Comparison of ENCODE assay signal across 8 cellular contexts in genomic region chr10:123043409-123043925, GRCh38. TPM values are rescaled to one million over a fixed set of nuclear protein-coding genes. Genes with fewer than 3 reads are reported as not detected.
DNase-seq lines count a peak whose midpoint lies in the region; ATAC-seq, FAIRE-seq and TF ChIP-seq lines count a peak whose summit lies in the region.

No MANE protein-coding gene starts in this region.

- H3K4me1 ChIP-seq in Karpas-422 (ENCODE audit: low read length) (peaks cover 34% of the 10 kb centered on the region), Peyer's patch (no peaks in the 10 kb centered on the region), small intestine (ENCODE audit: control insufficient read depth in 2 of 2, insufficient read depth in 1 of 2, low read depth in 1 of 2, low read length in 1 of 2) (no peaks in the 10 kb centered on the region)

- H3K4me3 ChIP-seq in Karpas-422 (ENCODE audit: low read length) (no peak overlapping the region), Peyer's patch (no peak overlapping the region), small intestine (ENCODE audit: low read depth in 1 of 2, low read length in 2 of 2) (no peak overlapping the region)

- H3K9me2 ChIP-seq in Karpas-422 (replicated peaks; ENCODE audit: insufficient read depth, low read length): no peaks in the 10 kb centered on the region

- no peaks in the 10 kb centered on the region for H3K27me3 ChIP-seq in Karpas-422 (ENCODE audit: low read length)
- no peaks in the 10 kb centered on the region for H3K27me3 ChIP-seq in Peyer's patch
- H3K27me3 ChIP-seq in small intestine (ENCODE audit: control insufficient read depth in 2 of 2, insufficient read depth in 2 of 2, low read length in 2 of 2): no peaks in the 10 kb centered on the region

- no peak overlapping the region for H3K27ac Mint-ChIP-seq in activated naive CD4-positive, alpha-beta T cell treated with anti-CD3 and anti-CD28 coated beads, Interleukin-2, amount 50 U/mL, for 72 hours

- TF ChIP-seq POLR2A in Peyer's patch (IDR thresholded peaks at IDR 0.05): no peak

- H3K36me3 ChIP-seq in Karpas-422 (ENCODE audit: insufficient read depth, low read length) (no peaks in the 10 kb centered on the region), Peyer's patch (peaks cover 0 to 11% (median 0%) of the 10 kb centered on the region in 3 donors), small intestine (ENCODE audit: control insufficient read depth in 2 of 2, insufficient read depth in 2 of 2, low read length in 2 of 2) (peaks cover 5 to 10% of the 10 kb centered on the region in 2 donors)

- intact Hi-C loops in left ventricle myocardium superior (cut with micrococcal nuclease): no loop called here

- 5 to 7% (median 6%) methylated on average over 5 of the region's 5 CpGs for WGBS in small intestine, 3 donors

- DNase-seq in DMS 273 (lab: John Stamatoyannopoulos, UW; ENCODE audit: unreplicated experiment): peak; percentile 76
- DNase-seq in Karpas-422: peak; percentile 91
- DNase-seq in Peyer's patch: peak in 1 of 3 donors; percentile 61
- DNase-seq in activated naive CD4-positive, alpha-beta T cell treated with anti-CD3 and anti-CD28 coated beads, Interleukin-2, amount 50 U/mL, for 72 hours (ENCODE audit: low spot score in 2 of 2): peak in 1 of 2 donors; percentile 22
- no peak for DNase-seq in left ventricle myocardium superior
- DNase-seq in small intestine: peak; percentile 66
- no peak for DNase-seq in GOT3 (lab: John Stamatoyannopoulos, UW)

- H3K36me3 Mint-ChIP-seq in activated naive CD4-positive, alpha-beta T cell treated with anti-CD3 and anti-CD28 coated beads, Interleukin-2, amount 50 U/mL, for 72 hours: no peaks in the 10 kb centered on the region

- ATAC-seq in GM21423 (IDR thresholded peaks at IDR 0.05; ENCODE audit: unreplicated experiment): peak; percentile 59
- peak; percentile 49 to 70 for ATAC-seq in activated naive CD4-positive, alpha-beta T cell treated with anti-CD3 and anti-CD28 coated beads, Interleukin-2, amount 50 U/mL, for 72 hours
- peak; percentile 31 for ATAC-seq in left ventricle myocardium superior

- H3K79me2 ChIP-seq in Karpas-422 (ENCODE audit: low read length): no peaks in the 10 kb centered on the region

- no peak for FAIRE-seq in small intestine (lab: Jason Lieb, UNC)

- no peak overlapping the region for H3K9ac ChIP-seq in Karpas-422 (ENCODE audit: low read length)

- no peak overlapping the region for H2AFZ ChIP-seq in Karpas-422 (ENCODE audit: low read length)

- TF ChIP-seq CTCF in Peyer's patch (IDR thresholded peaks at IDR 0.05): peak in 4 of 6 experiments; percentile 65 to 72 (median 68)

- no peaks in the 10 kb centered on the region for H4K20me1 ChIP-seq in Karpas-422 (ENCODE audit: insufficient read depth, low read depth, low read length)

- H3K27ac ChIP-seq in Karpas-422 (ENCODE audit: low read length): no peak overlapping the region
- no peak overlapping the region for H3K27ac ChIP-seq in Peyer's patch
- H3K27ac ChIP-seq in small intestine (ENCODE audit: low read depth in 1 of 2, low read length in 1 of 2): no peak overlapping the region

- no peaks in the 10 kb centered on the region for H3K9me3 ChIP-seq in Karpas-422 (ENCODE audit: low read length)
- no peaks in the 10 kb centered on the region for H3K9me3 ChIP-seq in Peyer's patch
- H3K9me3 ChIP-seq in small intestine (ENCODE audit: control insufficient read depth, low read depth): no peaks in the 10 kb centered on the region

- H3K4me2 ChIP-seq in Karpas-422 (ENCODE audit: low read depth, low read length, poor library complexity, severe bottlenecking): no peak overlapping the region

- H3K9me3 Mint-ChIP-seq in activated naive CD4-positive, alpha-beta T cell treated with anti-CD3 and anti-CD28 coated beads, Interleukin-2, amount 50 U/mL, for 72 hours: no peaks in the 10 kb centered on the region

RNA-seq across cellular contexts. Expression of gene ACADSB, which starts 34.7 kb away (rescaled TPM):
- 5.8 and 7.8 TPM in 2 replicates for total RNA-seq in Karpas-422 (2014; rRNA removed; shearing (Covaris generic); ENCODE audit: low replicate concordance)
- total RNA-seq in Peyer's patch: 10 to 100 TPM in 2 of 4 donors, 1 to 10 TPM in 2; 9.1 to 14.2 (median 10.2) TPM
- total RNA-seq in activated naive CD4-positive, alpha-beta T cell treated with anti-CD3 and anti-CD28 coated beads, Interleukin-2, amount 50 U/mL, for 72 hours: 10 to 100 TPM; 16.8 to 25.1 TPM
- 99.5 TPM for total RNA-seq in left ventricle myocardium superior
- 10 to 100 TPM in 2 of 3 donors, 1 to 10 TPM in 1; 7.7 to 26.4 (median 12.4) TPM for polyA plus RNA-seq in small intestine

RNA-seq across cellular contexts. Expression of gene IKZF5, which starts 34.9 kb away (rescaled TPM):
- total RNA-seq in Karpas-422 (2014; rRNA removed; shearing (Covaris generic); ENCODE audit: low replicate concordance): 5.4 and 14.8 TPM in 2 replicates
- total RNA-seq in Peyer's patch (1 to 10 TPM; 7.4 to 9.5 (median 8.1) TPM), left ventricle myocardium superior (10.8 TPM)
- 10 to 100 TPM; 20.2 to 24.6 TPM for total RNA-seq in activated naive CD4-positive, alpha-beta T cell treated with anti-CD3 and anti-CD28 coated beads, Interleukin-2, amount 50 U/mL, for 72 hours
- 10 to 100 TPM in 1 of 3 donors, 1 to 10 TPM in 2; 5.1 to 17.0 (median 7.0) TPM for polyA plus RNA-seq in small intestine

Comparison
In these comparisons a context has a peak if more than half of its experiments do, and no peak if none do; other contexts are left out.
1. DNase-seq: peak in DMS 273 (single experiment), Karpas-422 (single experiment) and small intestine (single experiment); none in left ventricle myocardium superior (single experiment) and GOT3 (single experiment).
2. Peak in every context shown above with its lines, with median percentiles within 50 percentile points of each other: ATAC-seq.